Comparison of ENCODE assay signal across 9 cellular contexts in the genomic region with DNA sequence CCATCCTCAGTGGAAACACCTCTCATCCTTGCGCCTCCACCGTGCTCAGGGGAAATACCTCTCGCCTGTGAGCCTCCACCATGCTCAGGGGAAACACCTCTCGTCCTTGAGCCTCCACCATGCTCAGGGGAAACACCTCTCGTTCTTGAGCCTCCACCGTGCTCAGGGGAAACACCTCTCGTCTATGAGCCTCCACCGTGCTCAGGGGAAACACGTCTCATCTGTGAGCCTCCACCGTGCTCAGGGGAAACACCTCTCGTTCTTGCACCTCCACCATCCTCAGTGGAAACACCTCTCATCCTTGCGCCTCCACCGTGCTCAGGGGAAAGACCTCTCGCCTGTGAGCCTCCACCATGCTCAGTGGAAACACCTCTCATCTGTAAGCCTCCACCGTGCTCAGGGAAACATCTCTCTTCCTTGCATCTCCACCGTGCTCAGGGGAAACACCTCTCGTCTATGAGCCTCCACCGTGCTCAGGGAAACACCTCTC. TPM values are rescaled to one million over a fixed set of nuclear protein-coding genes. Genes with fewer than 3 reads are reported as not detected.
DNase-seq lines count a peak whose midpoint lies in the region; ATAC-seq, FAIRE-seq and TF ChIP-seq lines count a peak whose summit lies in the region.
"Not testable (repeated sequence)": the region's sequence is repeated elsewhere in the genome, so short reads cannot be mapped to it uniquely, and the experiment has no call there.
"Had no signal": no experiment of that assay in that cellular context is flagged by ENCODE, and none has a peak within 500 bp of the region (broad histone marks: within the 10 kb centered on the region; RNA-seq: fewer than 3 reads in every experiment).

No MANE protein-coding gene starts in this region.

- ATAC-seq in GM19452 (IDR thresholded peaks at IDR 0.05; ENCODE audit: unreplicated experiment), result peak; percentile 58
- ATAC-seq in activated T-cell treated with anti-CD3 and anti-CD28 coated beads, Interleukin-2, amount 50 U/mL, for 72 hours (replicated peaks in 1 of 2), result peak; percentile 64 to 69

- TF ChIP-seq CTCF in chondrocyte (IDR thresholded peaks at IDR 0.05); kidney (IDR thresholded peaks at IDR 0.05; ENCODE audit: borderline replicate concordance, extremely low read depth, insufficient read depth); progenitor cell of endocrine pancreas (IDR thresholded peaks at IDR 0.05; ENCODE audit: unreplicated experiment); suprapubic skin (IDR thresholded peaks at IDR 0.05): not testable (repeated sequence)

- not testable (repeated sequence) for H3K27me3 ChIP-seq in CD8-positive, alpha-beta memory T cell (ENCODE audit: insufficient read depth, low read length, poor library complexity, severe bottlenecking)
- peaks cover 20% of the 10 kb centered on the region for H3K27me3 ChIP-seq in suprapubic skin

- H3K36me3 Mint-ChIP-seq in CD8-positive, alpha-beta memory T cell; activated T-cell treated with anti-CD3 and anti-CD28 coated beads, Interleukin-2, amount 50 U/mL, for 72 hours (ENCODE audit: insufficient read depth in 2 of 2); chondrocyte (ENCODE audit: low read depth); progenitor cell of endocrine pancreas (ENCODE audit: insufficient read depth): not testable (repeated sequence)

- WGBS in suprapubic skin, result 89% methylated on average over 18 of the region's 18 CpGs

- H3K27me3 Mint-ChIP-seq in CD8-positive, alpha-beta memory T cell; activated T-cell treated with anti-CD3 and anti-CD28 coated beads, Interleukin-2, amount 50 U/mL, for 72 hours (ENCODE audit: low read depth); chondrocyte (ENCODE audit: low read depth); progenitor cell of endocrine pancreas: not testable (repeated sequence)

- H3K4me1 ChIP-seq in CD8-positive, alpha-beta memory T cell (ENCODE audit: insufficient read depth, low read length); kidney (ENCODE audit: control insufficient read depth in 1 of 2, insufficient read depth in 1 of 2, low read depth in 1 of 2, low read length in 2 of 2): not testable (repeated sequence)
- H3K4me1 ChIP-seq in suprapubic skin, result peaks cover 20% of the 10 kb centered on the region

- not testable (repeated sequence) for H3K27ac ChIP-seq in CD8-positive, alpha-beta memory T cell (ENCODE audit: low read depth, low read length); kidney (ENCODE audit: low read depth in 2 of 2, low read length in 2 of 2); suprapubic skin

- not testable (repeated sequence) for FAIRE-seq in kidney (lab: Jason Lieb, UNC)

- POLR2A ChIA-PET in CD8-positive, alpha-beta memory T cell (lab: Charles Lee), result not testable (repeated sequence)

- not testable (repeated sequence) for H3K36me3 ChIP-seq in CD8-positive, alpha-beta memory T cell (ENCODE audit: insufficient read depth, low read length); kidney (ENCODE audit: control insufficient read depth in 1 of 2, insufficient read depth in 2 of 2, low read length in 2 of 2); suprapubic skin

- H3K9ac ChIP-seq in kidney (ENCODE audit: low read length in 2 of 2), result not testable (repeated sequence)

- peak in 1 of 5 donors; percentile 37 for DNase-seq in CD8-positive, alpha-beta memory T cell
- DNase-seq in activated CD4-positive, CD25-positive, alpha-beta regulatory T cell treated with anti-CD3 and anti-CD28 coated beads, Interleukin-2, amount 50 U/mL, for 72 hours, result peak; percentile 32
- DNase-seq in activated T-cell treated with anti-CD3 and anti-CD28 coated beads, Interleukin-2, amount 50 U/mL, for 72 hours, result peak; percentile 54 to 65
- DNase-seq in chondrocyte (ENCODE audit: low spot score) (peak; percentile 66), kidney (peak; percentile 72), suprapubic skin (ENCODE audit: low spot score in 2 of 2) (peak; percentile 52 to 74)
- not testable (repeated sequence) for DNase-seq in progenitor cell of endocrine pancreas (ENCODE audit: low spot score, unreplicated experiment)

- not testable (repeated sequence) for TF ChIP-seq POLR2A in suprapubic skin (IDR thresholded peaks at IDR 0.05)

- intact Hi-C loops in kidney (cut with DNase I), result not testable (repeated sequence)

- CTCF ChIA-PET in CD8-positive, alpha-beta memory T cell (lab: Charles Lee), result not testable (repeated sequence)

- peak overlapping the region in 6 of 8 donors; percentile 9 to 73 (median 53) for H3K27ac Mint-ChIP-seq in CD8-positive, alpha-beta memory T cell
- H3K27ac Mint-ChIP-seq in activated T-cell treated with anti-CD3 and anti-CD28 coated beads, Interleukin-2, amount 50 U/mL, for 72 hours; chondrocyte (ENCODE audit: unreplicated experiment): not testable (repeated sequence)
- H3K27ac Mint-ChIP-seq in progenitor cell of endocrine pancreas, result peak overlapping the region; percentile 11

- H3K9me3 ChIP-seq in CD8-positive, alpha-beta memory T cell (ENCODE audit: low read length); kidney (ENCODE audit: control insufficient read depth in 1 of 2, low read length in 2 of 2); suprapubic skin: not testable (repeated sequence)

- not testable (repeated sequence) for TF ChIP-seq EP300 in suprapubic skin (IDR thresholded peaks at IDR 0.05)

- not testable (repeated sequence) for H3K4me3 ChIP-seq in CD8-positive, alpha-beta memory T cell (ENCODE audit: low read length); kidney (ENCODE audit: low read length in 2 of 2); suprapubic skin

- H3K9me3 Mint-ChIP-seq in CD8-positive, alpha-beta memory T cell; activated T-cell treated with anti-CD3 and anti-CD28 coated beads, Interleukin-2, amount 50 U/mL, for 72 hours; chondrocyte (ENCODE audit: low read depth); progenitor cell of endocrine pancreas (ENCODE audit: low read depth): not testable (repeated sequence)

- H3K4me1 Mint-ChIP-seq in CD8-positive, alpha-beta memory T cell; activated T-cell treated with anti-CD3 and anti-CD28 coated beads, Interleukin-2, amount 50 U/mL, for 72 hours (ENCODE audit: low read depth); chondrocyte (ENCODE audit: low read depth): not testable (repeated sequence)
- peaks cover 12% of the 10 kb centered on the region for H3K4me1 Mint-ChIP-seq in progenitor cell of endocrine pancreas (ENCODE audit: low read depth)

- not testable (repeated sequence) for H3K4me3 Mint-ChIP-seq in CD8-positive, alpha-beta memory T cell; activated T-cell treated with anti-CD3 and anti-CD28 coated beads, Interleukin-2, amount 50 U/mL, for 72 hours; chondrocyte (ENCODE audit: unreplicated experiment); progenitor cell of endocrine pancreas (ENCODE audit: low read depth)

RNA-seq across cellular contexts. Expression of gene ZDHHC11, which starts 4.1 kb away (rescaled TPM):
- 1 to 10 TPM; 4.5 to 7.2 TPM for total RNA-seq in CD8-positive, alpha-beta memory T cell
- polyA plus RNA-seq in CD8-positive, alpha-beta memory T cell, result not detected
- total RNA-seq in activated T-cell treated with anti-CD3 and anti-CD28 coated beads, Interleukin-2, amount 50 U/mL, for 72 hours, result 10 to 100 TPM; 28.3 to 29.5 TPM
- 1.9 to 4.7 TPM (median 2.3 TPM) in 3 replicates for total RNA-seq in chondrocyte
- total RNA-seq in kidney, result 10.1 TPM
- 1.6 TPM for polyA plus RNA-seq in kidney (ENCODE audit: insufficient read depth, low read depth, low replicate concordance)
- 44.3 and 47.6 TPM in 2 replicates for total RNA-seq in progenitor cell of endocrine pancreas
- 10 to 100 TPM in 2 of 4 donors, 1 to 10 TPM in 2; 7.5 to 81.5 (median 22.6) TPM for total RNA-seq in suprapubic skin
- polyA plus RNA-seq: immature natural killer cell had no signal

RNA-seq across cellular contexts. Expression of gene BRD9, which starts 46.0 kb away (rescaled TPM):
- 10 to 100 TPM; 52.6 to 53.8 TPM for total RNA-seq in CD8-positive, alpha-beta memory T cell
- 18.9 TPM for polyA plus RNA-seq in CD8-positive, alpha-beta memory T cell
- total RNA-seq in activated T-cell treated with anti-CD3 and anti-CD28 coated beads, Interleukin-2, amount 50 U/mL, for 72 hours, result 10 to 100 TPM; 50.6 to 54.7 TPM
- total RNA-seq in chondrocyte, result 26.5 to 30.4 TPM (median 30.1 TPM) in 3 replicates
- 38.0 TPM for total RNA-seq in kidney
- polyA plus RNA-seq in kidney (ENCODE audit: insufficient read depth, low read depth, low replicate concordance), result 17.5 TPM
- total RNA-seq in progenitor cell of endocrine pancreas, result 69.0 and 69.2 TPM in 2 replicates
- total RNA-seq in suprapubic skin, result 10 to 100 TPM; 25.2 to 73.0 (median 38.8) TPM

RNA-seq across cellular contexts. Expression of gene TRIP13, which starts 46.0 kb away (rescaled TPM):
- total RNA-seq in CD8-positive, alpha-beta memory T cell, result 10 to 100 TPM; 37.5 to 40.7 TPM
- polyA plus RNA-seq in CD8-positive, alpha-beta memory T cell, result 0.12 TPM
- 10 to 100 TPM; 17.7 to 18.2 TPM for total RNA-seq in activated T-cell treated with anti-CD3 and anti-CD28 coated beads, Interleukin-2, amount 50 U/mL, for 72 hours
- total RNA-seq in chondrocyte (4.9 to 8.1 TPM (median 6.4 TPM) in 3 replicates), kidney (1.6 TPM), progenitor cell of endocrine pancreas (11.9 and 13.5 TPM in 2 replicates), suprapubic skin (1 to 10 TPM; 1.1 to 3.7 (median 1.6) TPM)
- 0.86 TPM for polyA plus RNA-seq in kidney (ENCODE audit: insufficient read depth, low read depth, low replicate concordance)
